Comparison of ENCODE assay signal across 16 cellular contexts in the genomic region with DNA sequence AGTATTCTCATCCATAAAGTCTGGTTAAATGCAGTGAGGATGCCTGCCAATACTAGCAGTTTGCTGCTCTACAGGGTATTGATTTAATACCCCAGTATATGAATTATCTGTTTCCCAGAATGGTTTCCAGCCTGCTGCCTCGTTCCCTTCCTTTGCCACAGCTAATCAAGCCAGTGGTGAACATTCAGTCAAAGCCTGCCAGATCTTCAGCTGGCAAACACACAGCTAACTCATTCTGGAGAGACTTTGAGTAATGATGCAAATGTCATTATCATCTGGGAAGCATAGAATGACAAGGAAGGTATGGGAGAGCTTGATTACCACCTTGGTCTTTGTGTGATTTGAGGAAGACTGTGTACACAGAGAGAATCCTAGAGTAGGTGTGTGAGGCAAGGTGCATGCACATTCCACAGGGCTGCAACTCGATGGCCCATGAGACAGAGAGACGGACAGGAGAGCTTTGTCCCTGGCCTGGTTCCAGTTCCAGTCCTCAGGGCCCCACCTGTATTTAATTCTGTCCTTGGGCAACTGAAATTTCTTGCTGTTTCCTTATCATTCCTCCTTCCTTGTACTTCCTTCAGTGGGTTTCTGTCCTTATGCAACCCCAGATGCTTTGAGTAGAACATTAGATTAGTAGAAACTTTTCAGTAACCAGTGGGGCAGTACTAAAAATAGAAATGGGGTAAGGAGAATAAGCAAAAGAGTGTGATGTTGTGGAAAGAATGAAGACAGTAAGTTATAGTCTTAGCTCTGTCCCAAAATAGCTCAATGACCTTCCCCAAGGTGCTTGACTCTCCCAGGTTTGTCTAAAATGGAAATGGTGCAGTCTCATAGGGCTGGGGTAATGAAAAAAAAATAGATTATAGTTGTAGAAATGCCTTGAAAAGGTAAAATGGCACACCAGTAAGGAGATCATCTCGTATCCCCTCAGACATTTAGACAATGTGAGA.
DNase-seq lines count a peak whose midpoint lies in the region; ATAC-seq and TF ChIP-seq lines count a peak whose summit lies in the region.
"Had no signal": no experiment of that assay in that cellular context is flagged by ENCODE, and none has a peak within 500 bp of the region (broad histone marks: within the 10 kb centered on the region; RNA-seq: fewer than 3 reads in every experiment).

No MANE protein-coding gene starts in this region.

- H4K91ac ChIP-seq in mesenchymal stem cell (ENCODE audit: low read length), result no peak overlapping the region

- ATAC-seq in Right ventricle myocardium inferior (peak; percentile 37), esophagus mucosa (no peak), GM18519 (IDR thresholded peaks at IDR 0.05; ENCODE audit: low FRiP score, unreplicated experiment) (no peak), HG03097 (IDR thresholded peaks at IDR 0.05; ENCODE audit: low FRiP score, unreplicated experiment) (no peak)

- no peak overlapping the region for H3K23ac ChIP-seq in mesenchymal stem cell (ENCODE audit: low read length in 2 of 2)

- no peak overlapping the region for H2BK5ac ChIP-seq in mesenchymal stem cell (ENCODE audit: low read depth, low read length, poor library complexity, severe bottlenecking)

- H3K9me3 ChIP-seq in left ventricle myocardium inferior (replicated peaks) (no peaks in the 10 kb centered on the region), mesenchymal stem cell (ENCODE audit: control insufficient read depth, low read length) (no peaks in the 10 kb centered on the region)
- H3K9me3 ChIP-seq: HAP-1, SJSA1 had no signal

- H2BK15ac ChIP-seq in mesenchymal stem cell (ENCODE audit: low read depth, poor library complexity, severe bottlenecking), result no peak overlapping the region

- no peak overlapping the region for H3K4me2 ChIP-seq in mesenchymal stem cell (ENCODE audit: low read length, poor library complexity, severe bottlenecking)

- DNase-seq in Right ventricle myocardium inferior (ENCODE audit: missing footprints) (peak; percentile 60), cardiac septum (ENCODE audit: low spot score) (no peak), left ventricle myocardium inferior (no peak), mesenchymal stem cell (peak; percentile 30), inferior parietal cortex (ENCODE audit: extremely low spot score) (no peak)
- DNase-seq: COR-L47, NCI-H1436, NCI-H2029 treated with DMSO at 0.1 percent for 48 hours, NCI-H510A, NCI-H82 had no signal

- H2AFZ ChIP-seq in mesenchymal stem cell (ENCODE audit: low read depth, low read length), result no peak overlapping the region

- H3K27me3 ChIP-seq in left ventricle myocardium inferior (ENCODE audit: low read depth) (no peaks in the 10 kb centered on the region), mesenchymal stem cell (ENCODE audit: control insufficient read depth in 1 of 2, insufficient read depth in 1 of 2, low read length in 2 of 2) (no peaks in the 10 kb centered on the region)
- H3K27me3 ChIP-seq: SJSA1 had no signal

- intact Hi-C loops in Right ventricle myocardium inferior (cut with DNase I) (no loop called here), cardiac septum (cut with DNase I) (no loop called here), left ventricle myocardium inferior (cut with micrococcal nuclease) (no loop called here)

- no peak overlapping the region for H4K8ac ChIP-seq in mesenchymal stem cell (ENCODE audit: low read length)

- H3K18ac ChIP-seq in mesenchymal stem cell (ENCODE audit: low read depth in 1 of 2, low read length in 2 of 2), result no peak overlapping the region

- H3K4me3 ChIP-seq in left ventricle myocardium inferior (no peak overlapping the region), mesenchymal stem cell (ENCODE audit: insufficient read depth in 1 of 2, low read depth in 1 of 2, low read length in 2 of 2) (no peak overlapping the region)
- H3K4me3 ChIP-seq: HAP-1, SJSA1 had no signal

- no peak overlapping the region for H3K4ac ChIP-seq in mesenchymal stem cell (ENCODE audit: low read depth in 1 of 2, low read length in 2 of 2)

- H2BK120ac ChIP-seq in mesenchymal stem cell (ENCODE audit: low read depth, low read length), result no peak overlapping the region

- H2AK5ac ChIP-seq in mesenchymal stem cell (ENCODE audit: low read length, severe bottlenecking), result no peak overlapping the region

- peak overlapping the region; percentile 55 for H3K27ac ChIP-seq in left ventricle myocardium inferior (replicated peaks)
- no peak overlapping the region for H3K27ac ChIP-seq in mesenchymal stem cell (ENCODE audit: low read length, poor library complexity, severe bottlenecking)
- H3K27ac ChIP-seq: C4-2B, SJSA1 had no signal

- no peak overlapping the region for H2BK12ac ChIP-seq in mesenchymal stem cell (ENCODE audit: low read length in 2 of 2)

- H3K14ac ChIP-seq in mesenchymal stem cell (ENCODE audit: low read length in 2 of 2), result no peak overlapping the region

- peaks cover 21% of the 10 kb centered on the region for H3K79me1 ChIP-seq in mesenchymal stem cell (replicated peaks; ENCODE audit: low read length, poor library complexity, severe bottlenecking)

- H3K36me3 ChIP-seq in left ventricle myocardium inferior (no peaks in the 10 kb centered on the region), mesenchymal stem cell (ENCODE audit: control insufficient read depth in 1 of 2, insufficient read depth in 2 of 2, low read depth in 1 of 2, low read length in 2 of 2) (no peaks in the 10 kb centered on the region)
- H3K36me3 ChIP-seq: HAP-1, SJSA1 had no signal

- H3K4me1 ChIP-seq in left ventricle myocardium inferior, result peaks cover 77% of the 10 kb centered on the region
- no peaks in the 10 kb centered on the region for H3K4me1 ChIP-seq in mesenchymal stem cell (ENCODE audit: control insufficient read depth, insufficient read depth, low read depth, low read length)

- no peak for TF ChIP-seq CTCF in left ventricle myocardium inferior (IDR thresholded peaks at IDR 0.05; ENCODE audit: borderline replicate concordance)

- 94% methylated on average over 4 of the region's 4 CpGs for WGBS in mesenchymal stem cell

- H3K9ac ChIP-seq in mesenchymal stem cell (ENCODE audit: low read length), result no peak overlapping the region

Comparison
In these comparisons a context has a peak if more than half of its experiments do, and no peak if none do; other contexts are left out.
1. DNase-seq: peak in Right ventricle myocardium inferior (single experiment) and mesenchymal stem cell (single experiment); none in cardiac septum (single experiment), left ventricle myocardium inferior (single experiment) and inferior parietal cortex (single experiment).